ENCODE assay signal across 12 cellular contexts in genomic region chr10:8245131-8246117, GRCh38.
DNase-seq lines count a peak whose midpoint lies in the region; ATAC-seq and TF ChIP-seq lines count a peak whose summit lies in the region.
"Had no signal": no experiment of that assay in that cellular context is flagged by ENCODE, and none has a peak within 500 bp of the region (broad histone marks: within the 10 kb centered on the region; RNA-seq: fewer than 3 reads in every experiment).

No MANE protein-coding gene starts in this region.

- no peaks in the 10 kb centered on the region for H3K4me1 ChIP-seq in tibial artery
- H3K4me1 ChIP-seq: right atrium auricular region had no signal

- peak overlapping the region; percentile 92 for H3K27ac Mint-ChIP-seq in CD4-positive, alpha-beta T cell
- peak overlapping the region; percentile 93 to 97 for H3K27ac Mint-ChIP-seq in effector memory CD8-positive, alpha-beta T cell

- DNase-seq in CD4-positive, alpha-beta T cell, result no peak
- DNase-seq in SK-N-MC (ENCODE audit: low read depth, low spot score) (peak; percentile 8), ecto neural progenitor cell (ENCODE audit: low spot score) (no peak), NCI-H146 (lab: John Stamatoyannopoulos, UW) (no peak), NCI-H510A treated with DMSO at 0.1 percent for 48 hours (lab: John Stamatoyannopoulos, UW) (no peak), tibial artery (no peak)
- peak in 1 of 3 experiments; percentile 8 for DNase-seq in effector memory CD8-positive, alpha-beta T cell
- DNase-seq: amygdala, H7, SIG-M5 had no signal

- TF ChIP-seq CTCF in CD4-positive, alpha-beta T cell (IDR thresholded peaks at IDR 0.05), result no peak
- TF ChIP-seq CTCF in tibial artery (IDR thresholded peaks at IDR 0.05), result no peak

- peak overlapping the region; percentile 79 for H3K4me3 Mint-ChIP-seq in CD4-positive, alpha-beta T cell
- peak overlapping the region; percentile 65 to 78 for H3K4me3 Mint-ChIP-seq in effector memory CD8-positive, alpha-beta T cell

- CTCF ChIA-PET in CD4-positive, alpha-beta T cell (lab: Charles Lee), result interaction anchor here (0.7 kb wide), 1 partner anchor 9 kb away, joined by 3 read pairs; no protein-coding TSS in a partner anchor

- POLR2A ChIA-PET in CD4-positive, alpha-beta T cell (lab: Charles Lee), result interaction anchor here (0.6 to 3.1 kb wide), 13 partner anchors 9 to 458 kb away, joined by 3 to 18 read pairs (median 5); partner anchors contain the start of genes ATP5F1C and KIN

- intact Hi-C loops in CD4-positive, alpha-beta T cell (cut with DNase I, micrococcal nuclease), result loop anchor here (2.0 to 10.0 kb wide), 4 partner anchors 63 to 191 kb away; partner anchors contain the start of gene GATA3 (in 1 of the 2)
- intact Hi-C loops in tibial artery (cut with DNase I; ENCODE audit: low total_unique reads), result no loop called here

- H3K9ac ChIP-seq in SK-N-MC (ENCODE audit: insufficient read length), result no peak overlapping the region

- H3K36me3 ChIP-seq in SK-N-MC (ENCODE audit: insufficient read depth, low read length) (no peaks in the 10 kb centered on the region), tibial artery (no peaks in the 10 kb centered on the region)
- H3K36me3 ChIP-seq: right atrium auricular region had no signal

- H3K9me3 ChIP-seq in CD4-positive, alpha-beta T cell (ENCODE audit: control insufficient read depth, low read length), result no peaks in the 10 kb centered on the region
- H3K9me3 ChIP-seq in SK-N-MC (ENCODE audit: low read depth, low read length), result no peaks in the 10 kb centered on the region
- peaks cover 0 to 10% (median 0%) of the 10 kb centered on the region in 3 donors for H3K9me3 ChIP-seq in tibial artery

- H3K27me3 ChIP-seq in CD4-positive, alpha-beta T cell (ENCODE audit: control insufficient read depth, insufficient read depth, low read length), result no peaks in the 10 kb centered on the region
- H3K27me3 ChIP-seq in tibial artery, result no peaks in the 10 kb centered on the region
- H3K27me3 ChIP-seq: right atrium auricular region had no signal

- ATAC-seq in CD4-positive, alpha-beta T cell (ENCODE audit: poor library complexity), result peak; percentile 90
- peak; percentile 40 for ATAC-seq in GM18519 (IDR thresholded peaks at IDR 0.05; ENCODE audit: low FRiP score, unreplicated experiment)
- ATAC-seq in effector memory CD8-positive, alpha-beta T cell (replicated peaks), result peak; percentile 94

- no peak overlapping the region for H3K4me3 ChIP-seq in SK-N-MC
- H3K4me3 ChIP-seq in tibial artery, result no peak overlapping the region
- H3K4me3 ChIP-seq: right atrium auricular region had no signal

- H3K9me3 Mint-ChIP-seq in CD4-positive, alpha-beta T cell, result peaks cover 5% of the 10 kb centered on the region
- peaks cover 0 to 5% of the 10 kb centered on the region in 2 donors for H3K9me3 Mint-ChIP-seq in effector memory CD8-positive, alpha-beta T cell

- peaks cover 75% of the 10 kb centered on the region for H3K4me1 Mint-ChIP-seq in CD4-positive, alpha-beta T cell (ENCODE audit: low read depth)
- H3K4me1 Mint-ChIP-seq in effector memory CD8-positive, alpha-beta T cell (ENCODE audit: low read depth in 2 of 2), result peaks cover 26 to 31% of the 10 kb centered on the region in 2 donors

- no peaks in the 10 kb centered on the region for H3K36me3 Mint-ChIP-seq in CD4-positive, alpha-beta T cell (ENCODE audit: low read depth)
- H3K36me3 Mint-ChIP-seq in effector memory CD8-positive, alpha-beta T cell (ENCODE audit: insufficient read depth), result no peaks in the 10 kb centered on the region

- H3K27me3 Mint-ChIP-seq in CD4-positive, alpha-beta T cell, result no peaks in the 10 kb centered on the region
- H3K27me3 Mint-ChIP-seq in effector memory CD8-positive, alpha-beta T cell, result no peaks in the 10 kb centered on the region

- H3K27ac ChIP-seq in CD4-positive, alpha-beta T cell (ENCODE audit: low read depth, low read length), result peak overlapping the region; percentile 32
- H3K27ac ChIP-seq in SK-N-MC, result no peak overlapping the region
- H3K27ac ChIP-seq in tibial artery, result no peak overlapping the region
- H3K27ac ChIP-seq: right atrium auricular region had no signal

Comparison
In these comparisons a context has a peak if more than half of its experiments do, and no peak if none do; other contexts are left out.
1. ATAC-seq: peak in every context shown above with its lines; median percentile 94 in effector memory CD8-positive, alpha-beta T cell; 90 in CD4-positive, alpha-beta T cell; 40 in GM18519.